In the genomic region with DNA sequence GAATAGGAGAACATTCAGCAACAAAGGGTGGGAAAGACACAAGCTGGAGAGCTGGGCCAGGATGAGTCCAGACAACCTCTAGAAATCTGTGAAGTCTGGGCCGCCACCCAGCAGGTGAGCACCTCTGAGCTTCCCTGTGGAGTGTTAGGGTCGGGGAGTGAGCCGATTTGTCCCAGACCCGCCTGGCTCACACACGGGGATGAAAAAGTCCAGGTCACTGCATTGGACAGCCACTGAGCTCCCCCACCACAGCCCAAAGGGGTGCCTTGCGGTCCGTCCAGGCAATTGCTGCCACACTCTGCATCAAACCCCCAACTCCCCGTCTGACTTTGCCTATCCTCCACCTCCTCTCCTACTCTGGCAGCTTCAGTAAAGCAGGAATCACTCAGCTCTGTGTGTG, we compare ENCODE assay signal across 2 cellular contexts.
TF ChIP-seq lines count a peak whose summit lies in the region.

No MANE protein-coding gene starts in this region.

TF ChIP-seq in GM23338, 12 proteins besides CTCF, POLR2A, EP300 and RAD21:
- TF ChIP-seq POLR2AphosphoS5 (IDR thresholded peaks at IDR 0.05; ENCODE audit: low read depth): no peak
- TF ChIP-seq JUNB (IDR thresholded peaks at IDR 0.05; ENCODE audit: unreplicated experiment): no peak
- TF ChIP-seq, protein P1, sequence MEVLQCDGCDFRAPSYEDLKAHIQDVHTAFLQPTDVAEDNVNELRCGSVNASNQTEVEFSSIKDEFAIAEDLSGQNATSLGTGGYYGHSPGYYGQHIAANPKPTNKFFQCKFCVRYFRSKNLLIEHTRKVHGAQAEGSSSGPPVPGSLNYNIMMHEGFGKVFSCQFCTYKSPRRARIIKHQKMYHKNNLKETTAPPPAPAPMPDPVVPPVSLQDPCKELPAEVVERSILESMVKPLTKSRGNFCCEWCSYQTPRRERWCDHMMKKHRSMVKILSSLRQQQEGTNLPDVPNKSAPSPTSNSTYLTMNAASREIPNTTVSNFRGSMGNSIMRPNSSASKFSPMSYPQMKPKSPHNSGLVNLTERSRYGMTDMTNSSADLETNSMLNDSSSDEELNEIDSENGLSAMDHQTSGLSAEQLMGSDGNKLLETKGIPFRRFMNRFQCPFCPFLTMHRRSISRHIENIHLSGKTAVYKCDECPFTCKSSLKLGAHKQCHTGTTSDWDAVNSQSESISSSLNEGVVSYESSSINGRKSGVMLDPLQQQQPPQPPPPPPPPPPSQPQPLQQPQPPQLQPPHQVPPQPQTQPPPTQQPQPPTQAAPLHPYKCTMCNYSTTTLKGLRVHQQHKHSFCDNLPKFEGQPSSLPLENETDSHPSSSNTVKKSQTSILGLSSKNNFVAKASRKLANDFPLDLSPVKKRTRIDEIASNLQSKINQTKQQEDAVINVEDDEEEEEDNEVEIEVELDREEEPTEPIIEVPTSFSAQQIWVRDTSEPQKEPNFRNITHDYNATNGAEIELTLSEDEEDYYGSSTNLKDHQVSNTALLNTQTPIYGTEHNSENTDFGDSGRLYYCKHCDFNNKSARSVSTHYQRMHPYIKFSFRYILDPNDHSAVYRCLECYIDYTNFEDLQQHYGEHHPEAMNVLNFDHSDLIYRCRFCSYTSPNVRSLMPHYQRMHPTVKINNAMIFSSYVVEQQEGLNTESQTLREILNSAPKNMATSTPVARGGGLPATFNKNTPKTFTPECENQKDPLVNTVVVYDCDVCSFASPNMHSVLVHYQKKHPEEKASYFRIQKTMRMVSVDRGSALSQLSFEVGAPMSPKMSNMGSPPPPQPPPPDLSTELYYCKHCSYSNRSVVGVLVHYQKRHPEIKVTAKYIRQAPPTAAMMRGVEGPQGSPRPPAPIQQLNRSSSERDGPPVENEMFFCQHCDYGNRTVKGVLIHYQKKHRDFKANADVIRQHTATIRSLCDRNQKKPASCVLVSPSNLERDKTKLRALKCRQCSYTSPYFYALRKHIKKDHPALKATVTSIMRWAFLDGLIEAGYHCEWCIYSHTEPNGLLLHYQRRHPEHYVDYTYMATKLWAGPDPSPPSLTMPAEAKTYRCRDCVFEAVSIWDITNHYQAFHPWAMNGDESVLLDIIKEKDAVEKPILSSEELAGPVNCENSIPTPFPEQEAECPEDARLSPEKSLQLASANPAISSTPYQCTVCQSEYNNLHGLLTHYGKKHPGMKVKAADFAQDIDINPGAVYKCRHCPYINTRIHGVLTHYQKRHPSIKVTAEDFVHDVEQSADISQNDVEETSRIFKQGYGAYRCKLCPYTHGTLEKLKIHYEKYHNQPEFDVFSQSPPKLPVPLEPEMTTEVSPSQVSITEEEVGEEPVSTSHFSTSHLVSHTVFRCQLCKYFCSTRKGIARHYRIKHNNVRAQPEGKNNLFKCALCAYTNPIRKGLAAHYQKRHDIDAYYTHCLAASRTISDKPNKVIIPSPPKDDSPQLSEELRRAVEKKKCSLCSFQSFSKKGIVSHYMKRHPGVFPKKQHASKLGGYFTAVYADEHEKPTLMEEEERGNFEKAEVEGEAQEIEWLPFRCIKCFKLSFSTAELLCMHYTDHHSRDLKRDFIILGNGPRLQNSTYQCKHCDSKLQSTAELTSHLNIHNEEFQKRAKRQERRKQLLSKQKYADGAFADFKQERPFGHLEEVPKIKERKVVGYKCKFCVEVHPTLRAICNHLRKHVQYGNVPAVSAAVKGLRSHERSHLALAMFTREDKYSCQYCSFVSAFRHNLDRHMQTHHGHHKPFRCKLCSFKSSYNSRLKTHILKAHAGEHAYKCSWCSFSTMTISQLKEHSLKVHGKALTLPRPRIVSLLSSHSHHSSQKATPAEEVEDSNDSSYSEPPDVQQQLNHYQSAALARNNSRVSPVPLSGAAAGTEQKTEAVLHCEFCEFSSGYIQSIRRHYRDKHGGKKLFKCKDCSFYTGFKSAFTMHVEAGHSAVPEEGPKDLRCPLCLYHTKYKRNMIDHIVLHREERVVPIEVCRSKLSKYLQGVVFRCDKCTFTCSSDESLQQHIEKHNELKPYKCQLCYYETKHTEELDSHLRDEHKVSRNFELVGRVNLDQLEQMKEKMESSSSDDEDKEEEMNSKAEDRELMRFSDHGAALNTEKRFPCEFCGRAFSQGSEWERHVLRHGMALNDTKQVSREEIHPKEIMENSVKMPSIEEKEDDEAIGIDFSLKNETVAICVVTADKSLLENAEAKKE (CRISPR knock-in tag; IDR thresholded peaks at IDR 0.05): no peak
- TF ChIP-seq NANOG (IDR thresholded peaks at IDR 0.05; ENCODE audit: borderline replicate concordance): no peak
- no peak for TF ChIP-seq STAT1 (IDR thresholded peaks at IDR 0.05; ENCODE audit: unreplicated experiment)
- TF ChIP-seq, protein P2, sequence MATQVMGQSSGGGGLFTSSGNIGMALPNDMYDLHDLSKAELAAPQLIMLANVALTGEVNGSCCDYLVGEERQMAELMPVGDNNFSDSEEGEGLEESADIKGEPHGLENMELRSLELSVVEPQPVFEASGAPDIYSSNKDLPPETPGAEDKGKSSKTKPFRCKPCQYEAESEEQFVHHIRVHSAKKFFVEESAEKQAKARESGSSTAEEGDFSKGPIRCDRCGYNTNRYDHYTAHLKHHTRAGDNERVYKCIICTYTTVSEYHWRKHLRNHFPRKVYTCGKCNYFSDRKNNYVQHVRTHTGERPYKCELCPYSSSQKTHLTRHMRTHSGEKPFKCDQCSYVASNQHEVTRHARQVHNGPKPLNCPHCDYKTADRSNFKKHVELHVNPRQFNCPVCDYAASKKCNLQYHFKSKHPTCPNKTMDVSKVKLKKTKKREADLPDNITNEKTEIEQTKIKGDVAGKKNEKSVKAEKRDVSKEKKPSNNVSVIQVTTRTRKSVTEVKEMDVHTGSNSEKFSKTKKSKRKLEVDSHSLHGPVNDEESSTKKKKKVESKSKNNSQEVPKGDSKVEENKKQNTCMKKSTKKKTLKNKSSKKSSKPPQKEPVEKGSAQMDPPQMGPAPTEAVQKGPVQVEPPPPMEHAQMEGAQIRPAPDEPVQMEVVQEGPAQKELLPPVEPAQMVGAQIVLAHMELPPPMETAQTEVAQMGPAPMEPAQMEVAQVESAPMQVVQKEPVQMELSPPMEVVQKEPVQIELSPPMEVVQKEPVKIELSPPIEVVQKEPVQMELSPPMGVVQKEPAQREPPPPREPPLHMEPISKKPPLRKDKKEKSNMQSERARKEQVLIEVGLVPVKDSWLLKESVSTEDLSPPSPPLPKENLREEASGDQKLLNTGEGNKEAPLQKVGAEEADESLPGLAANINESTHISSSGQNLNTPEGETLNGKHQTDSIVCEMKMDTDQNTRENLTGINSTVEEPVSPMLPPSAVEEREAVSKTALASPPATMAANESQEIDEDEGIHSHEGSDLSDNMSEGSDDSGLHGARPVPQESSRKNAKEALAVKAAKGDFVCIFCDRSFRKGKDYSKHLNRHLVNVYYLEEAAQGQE (IDR thresholded peaks at IDR 0.05; ENCODE audit: unreplicated experiment): no peak
- no peak for TF ChIP-seq EZH2 (IDR thresholded peaks at IDR 0.05; ENCODE audit: low read depth, unreplicated experiment)
- no peak for TF ChIP-seq CREB1 (CRISPR knock-in tag; IDR thresholded peaks at IDR 0.05; ENCODE audit: low read depth)
- TF ChIP-seq ZNF331 (CRISPR knock-in tag; IDR thresholded peaks at IDR 0.05; ENCODE audit: low read depth): no peak

TF ChIP-seq in H1, 55 proteins besides CTCF, POLR2A, EP300 and RAD21:
- TF ChIP-seq FOSL1 (IDR thresholded peaks at IDR 0.05; ENCODE audit: insufficient read depth, low read depth, low read length) (no peak), EZH2 (IDR thresholded peaks at IDR 0.05; ENCODE audit: low read depth, low read length, severe bottlenecking) (no peak), KDM5A (IDR thresholded peaks at IDR 0.05; ENCODE audit: low read length) (no peak), TAF7 (optimal IDR thresholded peaks at IDR 0.05; ENCODE audit: borderline replicate concordance, low read depth, low read length) (no peak), JUN (IDR thresholded peaks at IDR 0.05; ENCODE audit: low read depth, low read length) (no peak), CBX8 (IDR thresholded peaks at IDR 0.05; ENCODE audit: borderline replicate concordance, low read depth, low read length) (no peak), HDAC6 (IDR thresholded peaks at IDR 0.05; ENCODE audit: low read depth, low read length) (no peak), YY1 (IDR thresholded peaks at IDR 0.05; ENCODE audit: low read depth, low read length) (no peak), EGR1 (IDR thresholded peaks at IDR 0.05; ENCODE audit: borderline replicate concordance, low read depth, low read length) (no peak), RXRA (IDR thresholded peaks at IDR 0.05; ENCODE audit: insufficient read depth, low read depth, low read length) (no peak), SP1 (IDR thresholded peaks at IDR 0.05; ENCODE audit: low read depth, low read length) (no peak), RFX5 (IDR thresholded peaks at IDR 0.05; ENCODE audit: borderline replicate concordance, low read depth, low read length) (no peak), POLR2AphosphoS5 (IDR thresholded peaks at IDR 0.05; ENCODE audit: low read depth, low read length) (no peak), BACH1 (IDR thresholded peaks at IDR 0.05; ENCODE audit: low read length) (no peak)
- TF ChIP-seq, protein P3, sequence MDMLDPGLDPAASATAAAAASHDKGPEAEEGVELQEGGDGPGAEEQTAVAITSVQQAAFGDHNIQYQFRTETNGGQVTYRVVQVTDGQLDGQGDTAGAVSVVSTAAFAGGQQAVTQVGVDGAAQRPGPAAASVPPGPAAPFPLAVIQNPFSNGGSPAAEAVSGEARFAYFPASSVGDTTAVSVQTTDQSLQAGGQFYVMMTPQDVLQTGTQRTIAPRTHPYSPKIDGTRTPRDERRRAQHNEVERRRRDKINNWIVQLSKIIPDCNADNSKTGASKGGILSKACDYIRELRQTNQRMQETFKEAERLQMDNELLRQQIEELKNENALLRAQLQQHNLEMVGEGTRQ (IDR thresholded peaks at IDR 0.05; ENCODE audit: low read length): no peak
- TF ChIP-seq, protein P4, sequence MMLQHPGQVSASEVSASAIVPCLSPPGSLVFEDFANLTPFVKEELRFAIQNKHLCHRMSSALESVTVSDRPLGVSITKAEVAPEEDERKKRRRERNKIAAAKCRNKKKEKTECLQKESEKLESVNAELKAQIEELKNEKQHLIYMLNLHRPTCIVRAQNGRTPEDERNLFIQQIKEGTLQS (IDR thresholded peaks at IDR 0.05; ENCODE audit: insufficient read depth, low read depth, low read length): no peak
TF ChIP-seq in H1: peak in this region for 0.
